Comparison of ENCODE assay signal across 9 cellular contexts in genomic region chr2:54561010-54561409, GRCh38.
A peak's percentile ranks its signal among the peaks of the same experiment; 100 is the strongest.
DNase-seq lines count a peak whose midpoint lies in the region; ATAC-seq and TF ChIP-seq lines count a peak whose summit lies in the region.
"Had no signal": no experiment of that assay in that cellular context is flagged by ENCODE, and none has a peak within 500 bp of the region (broad histone marks: within the 10 kb centered on the region; RNA-seq: fewer than 3 reads in every experiment).

No MANE protein-coding gene starts in this region.

- 55% methylated on average over 4 of the region's 4 CpGs for WGBS in smooth muscle cell (ENCODE audit: low lambda C conversion rate)

- no peak for DNase-seq in activated CD4-positive, alpha-beta memory T cell treated with anti-CD3 and anti-CD28 coated beads, Interleukin-2, amount 10 ng/mL, durations not matched to agents 7 days and 5 days
- DNase-seq in smooth muscle cell (lab: John Stamatoyannopoulos, UW; ENCODE audit: unreplicated experiment) (no peak), T1000 (lab: John Stamatoyannopoulos, UW) (no peak)
- no peak for DNase-seq in activated CD4-positive, alpha-beta T cell treated with anti-CD3 and anti-CD28 coated beads for 4 hours
- DNase-seq: stimulated activated naive CD4-positive, alpha-beta T cell treated with Interleukin-2 at 50 U/mL for 16 hours had no signal

- H3K4me3 ChIP-seq in HUES48 (ENCODE audit: low read depth, low read length) (peak overlapping the region; percentile 100), iPS-15b (ENCODE audit: low read depth, low read length) (peak overlapping the region; percentile 93), smooth muscle cell (peak overlapping the region; percentile 66)

- H3K9ac ChIP-seq in HUES48 (ENCODE audit: low read depth, low read length) (no peak overlapping the region), iPS-15b (ENCODE audit: low read depth, low read length) (no peak overlapping the region), smooth muscle cell (ENCODE audit: low read depth) (peak overlapping the region; percentile 91)

- peak overlapping the region; percentile 89 for H3K27ac Mint-ChIP-seq in activated CD4-positive, alpha-beta memory T cell treated with anti-CD3 and anti-CD28 coated beads, Interleukin-2, amount 10 ng/mL, durations not matched to agents 7 days and 5 days

- H3K36me3 ChIP-seq in HUES48 (ENCODE audit: control insufficient read depth, insufficient read depth, low read length): no peaks in the 10 kb centered on the region
- H3K36me3 ChIP-seq in iPS-15b (ENCODE audit: control insufficient read depth, insufficient read depth, low read length): no peaks in the 10 kb centered on the region
- no peaks in the 10 kb centered on the region for H3K36me3 ChIP-seq in smooth muscle cell (ENCODE audit: low read depth)

- H3K4me3 Mint-ChIP-seq in activated CD4-positive, alpha-beta memory T cell treated with anti-CD3 and anti-CD28 coated beads, Interleukin-2, amount 10 ng/mL, durations not matched to agents 7 days and 5 days: peak overlapping the region; percentile 91

- H3K4me2 ChIP-seq in smooth muscle cell: peak overlapping the region; percentile 88

- CTCF ChIA-PET in activated CD4-positive, alpha-beta memory T cell treated with anti-CD3 and anti-CD28 coated beads, Interleukin-2, amount 10 ng/mL, durations not matched to agents 7 days and 5 days (lab: Charles Lee): interaction anchor here (1.5 to 5.4 kb wide), 3 partner anchors 8 to 20 kb away, joined by 3 to 76 read pairs (median 34); no protein-coding TSS in a partner anchor

- H2AFZ ChIP-seq in smooth muscle cell (ENCODE audit: low read depth): no peak overlapping the region

- H3K4me1 Mint-ChIP-seq in activated CD4-positive, alpha-beta memory T cell treated with anti-CD3 and anti-CD28 coated beads, Interleukin-2, amount 10 ng/mL, durations not matched to agents 7 days and 5 days: peaks cover 52% of the 10 kb centered on the region

- H3K27me3 ChIP-seq in HUES48 (ENCODE audit: control insufficient read depth, insufficient read depth, low read length) (no peaks in the 10 kb centered on the region), iPS-15b (ENCODE audit: control insufficient read depth, insufficient read depth, low read length) (no peaks in the 10 kb centered on the region), smooth muscle cell (ENCODE audit: low read depth) (no peaks in the 10 kb centered on the region)

- no peaks in the 10 kb centered on the region for H3K9me3 Mint-ChIP-seq in activated CD4-positive, alpha-beta memory T cell treated with anti-CD3 and anti-CD28 coated beads, Interleukin-2, amount 10 ng/mL, durations not matched to agents 7 days and 5 days

- peaks cover 22% of the 10 kb centered on the region for H3F3A ChIP-seq in smooth muscle cell (ENCODE audit: low read depth)

- POLR2A ChIA-PET in activated CD4-positive, alpha-beta memory T cell treated with anti-CD3 and anti-CD28 coated beads, Interleukin-2, amount 10 ng/mL, durations not matched to agents 7 days and 5 days (lab: Charles Lee): interaction anchor here (0.6 to 15.5 kb wide), 8 partner anchors 13 to 588 kb away, joined by 3 to 570 read pairs (median 28); partner anchors contain the start of gene RTN4

- no peak for TF ChIP-seq CTCF in smooth muscle cell (IDR thresholded peaks at IDR 0.05; ENCODE audit: borderline replicate concordance, insufficient read depth, poor library complexity, severe bottlenecking)

- H3K36me3 Mint-ChIP-seq in activated CD4-positive, alpha-beta memory T cell treated with anti-CD3 and anti-CD28 coated beads, Interleukin-2, amount 10 ng/mL, durations not matched to agents 7 days and 5 days (ENCODE audit: low read depth): peaks cover 50% of the 10 kb centered on the region

- H3K4me1 ChIP-seq in HUES48 (ENCODE audit: control insufficient read depth, insufficient read depth, low read length) (peaks cover 30% of the 10 kb centered on the region), iPS-15b (ENCODE audit: control insufficient read depth, insufficient read depth, low read length) (peaks cover 19% of the 10 kb centered on the region), smooth muscle cell (ENCODE audit: low read depth) (peaks cover 26% of the 10 kb centered on the region)

- H3K27me3 Mint-ChIP-seq in activated CD4-positive, alpha-beta memory T cell treated with anti-CD3 and anti-CD28 coated beads, Interleukin-2, amount 10 ng/mL, durations not matched to agents 7 days and 5 days: peaks cover 5% of the 10 kb centered on the region

- no peak overlapping the region for H3K27ac ChIP-seq in HUES48 (ENCODE audit: low read depth, low read length)
- H3K27ac ChIP-seq in smooth muscle cell (ENCODE audit: low read depth): peak overlapping the region; percentile 98

- peaks cover 74% of the 10 kb centered on the region for H4K20me1 ChIP-seq in smooth muscle cell (ENCODE audit: low read depth)

- H3K9me3 ChIP-seq in HUES48 (ENCODE audit: control insufficient read depth, insufficient read depth, low read length) (no peaks in the 10 kb centered on the region), iPS-15b (ENCODE audit: control insufficient read depth, insufficient read depth, low read length) (no peaks in the 10 kb centered on the region), smooth muscle cell (replicated peaks; ENCODE audit: low read depth) (no peaks in the 10 kb centered on the region)

- peaks cover 90% of the 10 kb centered on the region for H3K79me2 ChIP-seq in smooth muscle cell (ENCODE audit: low read depth)

- ATAC-seq in HG02610 (IDR thresholded peaks at IDR 0.05; ENCODE audit: unreplicated experiment) (no peak), GM18511 (IDR thresholded peaks at IDR 0.05; ENCODE audit: unreplicated experiment) (no peak)
